1 cellular context compared by ENCODE assay signal in the genomic region with DNA sequence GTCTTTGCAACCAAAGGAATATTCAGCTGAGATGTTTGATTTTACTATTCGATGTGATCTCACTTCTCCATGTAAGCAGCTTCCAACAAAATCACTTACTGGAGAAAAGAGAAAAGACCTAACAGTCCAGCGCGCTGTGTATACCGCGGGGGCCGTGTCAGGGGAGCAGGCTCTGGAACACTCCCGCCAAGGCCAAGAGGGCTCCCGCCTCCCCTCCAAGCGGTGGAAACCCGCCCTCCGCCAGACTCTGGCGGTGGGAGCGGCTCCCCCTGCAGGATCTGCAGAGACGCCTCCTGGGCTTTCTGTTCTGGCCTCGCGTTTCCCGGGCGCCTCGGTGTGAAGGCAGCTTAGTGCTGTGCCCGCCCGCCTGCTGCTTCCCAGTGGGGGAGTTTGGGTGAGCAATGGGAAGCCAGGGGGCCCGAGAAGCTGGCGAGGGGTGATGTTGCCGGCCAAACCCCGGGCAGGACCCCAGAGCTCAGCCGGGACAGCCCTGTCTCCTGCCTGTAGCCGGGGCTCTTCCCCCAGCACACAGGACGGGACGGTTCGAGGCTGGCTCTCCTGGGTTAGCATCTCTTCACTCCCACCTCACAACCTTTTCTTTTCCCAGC.
A peak's percentile ranks its signal among the peaks of the same experiment; 100 is the strongest.
TF ChIP-seq lines count a peak whose summit lies in the region.

No MANE protein-coding gene starts in this region.

TF ChIP-seq in HepG2, 621 proteins besides CTCF, POLR2A, EP300 and RAD21 (continued from another document and continues in another):
- TF ChIP-seq, protein P1, sequence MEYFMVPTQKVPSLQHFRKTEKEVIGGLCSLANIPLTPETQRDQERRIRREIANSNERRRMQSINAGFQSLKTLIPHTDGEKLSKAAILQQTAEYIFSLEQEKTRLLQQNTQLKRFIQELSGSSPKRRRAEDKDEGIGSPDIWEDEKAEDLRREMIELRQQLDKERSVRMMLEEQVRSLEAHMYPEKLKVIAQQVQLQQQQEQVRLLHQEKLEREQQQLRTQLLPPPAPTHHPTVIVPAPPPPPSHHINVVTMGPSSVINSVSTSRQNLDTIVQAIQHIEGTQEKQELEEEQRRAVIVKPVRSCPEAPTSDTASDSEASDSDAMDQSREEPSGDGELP (IDR thresholded peaks at IDR 0.05; ENCODE audit: borderline replicate concordance, low read depth) = no peak
- TF ChIP-seq, protein P2, sequence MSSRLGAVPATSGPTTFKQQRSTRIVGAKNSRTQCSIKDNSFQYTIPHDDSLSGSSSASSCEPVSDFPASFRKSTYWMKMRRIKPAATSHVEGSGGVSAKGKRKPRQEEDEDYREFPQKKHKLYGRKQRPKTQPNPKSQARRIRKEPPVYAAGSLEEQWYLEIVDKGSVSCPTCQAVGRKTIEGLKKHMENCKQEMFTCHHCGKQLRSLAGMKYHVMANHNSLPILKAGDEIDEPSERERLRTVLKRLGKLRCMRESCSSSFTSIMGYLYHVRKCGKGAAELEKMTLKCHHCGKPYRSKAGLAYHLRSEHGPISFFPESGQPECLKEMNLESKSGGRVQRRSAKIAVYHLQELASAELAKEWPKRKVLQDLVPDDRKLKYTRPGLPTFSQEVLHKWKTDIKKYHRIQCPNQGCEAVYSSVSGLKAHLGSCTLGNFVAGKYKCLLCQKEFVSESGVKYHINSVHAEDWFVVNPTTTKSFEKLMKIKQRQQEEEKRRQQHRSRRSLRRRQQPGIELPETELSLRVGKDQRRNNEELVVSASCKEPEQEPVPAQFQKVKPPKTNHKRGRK (CRISPR knock-in tag; IDR thresholded peaks at IDR 0.05) = no peak
- TF ChIP-seq REPIN1 (CRISPR knock-in tag; IDR thresholded peaks at IDR 0.05; ENCODE audit: borderline replicate concordance, low read depth) = peak; percentile 27; the same call in 1 of the 2 replicates
- 0 out of 2 replicates have a peak, but pooled peaks have one; percentile 27 for TF ChIP-seq ERF (CRISPR knock-in tag; IDR thresholded peaks at IDR 0.05)
- TF ChIP-seq TBP (CRISPR knock-in tag; IDR thresholded peaks at IDR 0.05) = no peak
- TF ChIP-seq, protein P3, sequence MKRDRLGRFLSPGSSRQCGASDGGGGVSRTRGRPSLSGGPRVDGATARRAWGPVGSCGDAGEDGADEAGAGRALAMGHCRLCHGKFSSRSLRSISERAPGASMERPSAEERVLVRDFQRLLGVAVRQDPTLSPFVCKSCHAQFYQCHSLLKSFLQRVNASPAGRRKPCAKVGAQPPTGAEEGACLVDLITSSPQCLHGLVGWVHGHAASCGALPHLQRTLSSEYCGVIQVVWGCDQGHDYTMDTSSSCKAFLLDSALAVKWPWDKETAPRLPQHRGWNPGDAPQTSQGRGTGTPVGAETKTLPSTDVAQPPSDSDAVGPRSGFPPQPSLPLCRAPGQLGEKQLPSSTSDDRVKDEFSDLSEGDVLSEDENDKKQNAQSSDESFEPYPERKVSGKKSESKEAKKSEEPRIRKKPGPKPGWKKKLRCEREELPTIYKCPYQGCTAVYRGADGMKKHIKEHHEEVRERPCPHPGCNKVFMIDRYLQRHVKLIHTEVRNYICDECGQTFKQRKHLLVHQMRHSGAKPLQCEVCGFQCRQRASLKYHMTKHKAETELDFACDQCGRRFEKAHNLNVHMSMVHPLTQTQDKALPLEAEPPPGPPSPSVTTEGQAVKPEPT (CRISPR knock-in tag; IDR thresholded peaks at IDR 0.05; ENCODE audit: low read depth) = no peak
- no peak for TF ChIP-seq ZIK1 (CRISPR knock-in tag; IDR thresholded peaks at IDR 0.05; ENCODE audit: borderline replicate concordance, low read depth)
- TF ChIP-seq, protein P4, sequence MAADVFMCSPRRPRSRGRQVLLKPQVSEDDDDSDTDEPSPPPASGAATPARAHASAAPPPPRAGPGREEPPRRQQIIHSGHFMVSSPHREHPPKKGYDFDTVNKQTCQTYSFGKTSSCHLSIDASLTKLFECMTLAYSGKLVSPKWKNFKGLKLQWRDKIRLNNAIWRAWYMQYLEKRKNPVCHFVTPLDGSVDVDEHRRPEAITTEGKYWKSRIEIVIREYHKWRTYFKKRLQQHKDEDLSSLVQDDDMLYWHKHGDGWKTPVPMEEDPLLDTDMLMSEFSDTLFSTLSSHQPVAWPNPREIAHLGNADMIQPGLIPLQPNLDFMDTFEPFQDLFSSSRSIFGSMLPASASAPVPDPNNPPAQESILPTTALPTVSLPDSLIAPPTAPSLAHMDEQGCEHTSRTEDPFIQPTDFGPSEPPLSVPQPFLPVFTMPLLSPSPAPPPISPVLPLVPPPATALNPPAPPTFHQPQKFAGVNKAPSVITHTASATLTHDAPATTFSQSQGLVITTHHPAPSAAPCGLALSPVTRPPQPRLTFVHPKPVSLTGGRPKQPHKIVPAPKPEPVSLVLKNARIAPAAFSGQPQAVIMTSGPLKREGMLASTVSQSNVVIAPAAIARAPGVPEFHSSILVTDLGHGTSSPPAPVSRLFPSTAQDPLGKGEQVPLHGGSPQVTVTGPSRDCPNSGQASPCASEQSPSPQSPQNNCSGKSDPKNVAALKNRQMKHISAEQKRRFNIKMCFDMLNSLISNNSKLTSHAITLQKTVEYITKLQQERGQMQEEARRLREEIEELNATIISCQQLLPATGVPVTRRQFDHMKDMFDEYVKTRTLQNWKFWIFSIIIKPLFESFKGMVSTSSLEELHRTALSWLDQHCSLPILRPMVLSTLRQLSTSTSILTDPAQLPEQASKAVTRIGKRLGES (CRISPR knock-in tag; IDR thresholded peaks at IDR 0.05; ENCODE audit: borderline replicate concordance) = no peak
- no peak for TF ChIP-seq TMF1 (CRISPR knock-in tag; IDR thresholded peaks at IDR 0.05; ENCODE audit: low read depth)
- TF ChIP-seq, protein P5, sequence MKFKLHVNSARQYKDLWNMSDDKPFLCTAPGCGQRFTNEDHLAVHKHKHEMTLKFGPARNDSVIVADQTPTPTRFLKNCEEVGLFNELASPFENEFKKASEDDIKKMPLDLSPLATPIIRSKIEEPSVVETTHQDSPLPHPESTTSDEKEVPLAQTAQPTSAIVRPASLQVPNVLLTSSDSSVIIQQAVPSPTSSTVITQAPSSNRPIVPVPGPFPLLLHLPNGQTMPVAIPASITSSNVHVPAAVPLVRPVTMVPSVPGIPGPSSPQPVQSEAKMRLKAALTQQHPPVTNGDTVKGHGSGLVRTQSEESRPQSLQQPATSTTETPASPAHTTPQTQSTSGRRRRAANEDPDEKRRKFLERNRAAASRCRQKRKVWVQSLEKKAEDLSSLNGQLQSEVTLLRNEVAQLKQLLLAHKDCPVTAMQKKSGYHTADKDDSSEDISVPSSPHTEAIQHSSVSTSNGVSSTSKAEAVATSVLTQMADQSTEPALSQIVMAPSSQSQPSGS (CRISPR knock-in tag; IDR thresholded peaks at IDR 0.05) = no peak
- TF ChIP-seq, protein P6, sequence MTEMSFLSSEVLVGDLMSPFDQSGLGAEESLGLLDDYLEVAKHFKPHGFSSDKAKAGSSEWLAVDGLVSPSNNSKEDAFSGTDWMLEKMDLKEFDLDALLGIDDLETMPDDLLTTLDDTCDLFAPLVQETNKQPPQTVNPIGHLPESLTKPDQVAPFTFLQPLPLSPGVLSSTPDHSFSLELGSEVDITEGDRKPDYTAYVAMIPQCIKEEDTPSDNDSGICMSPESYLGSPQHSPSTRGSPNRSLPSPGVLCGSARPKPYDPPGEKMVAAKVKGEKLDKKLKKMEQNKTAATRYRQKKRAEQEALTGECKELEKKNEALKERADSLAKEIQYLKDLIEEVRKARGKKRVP (CRISPR knock-in tag; IDR thresholded peaks at IDR 0.05) = no peak
- no peak for TF ChIP-seq ZNF34 (CRISPR knock-in tag; IDR thresholded peaks at IDR 0.05; ENCODE audit: borderline replicate concordance)
- no peak; the same call in 1 of the 2 replicates for TF ChIP-seq NR2F6 (IDR thresholded peaks at IDR 0.05)
- peak; percentile 57; the same call in 1 of the 2 replicates for TF ChIP-seq NR2F6 (CRISPR knock-in tag; IDR thresholded peaks at IDR 0.05)
- peak; percentile 51; the same call in 1 of the 2 replicates for TF ChIP-seq HDAC1 (CRISPR knock-in tag; IDR thresholded peaks at IDR 0.05)
- TF ChIP-seq, protein P7, sequence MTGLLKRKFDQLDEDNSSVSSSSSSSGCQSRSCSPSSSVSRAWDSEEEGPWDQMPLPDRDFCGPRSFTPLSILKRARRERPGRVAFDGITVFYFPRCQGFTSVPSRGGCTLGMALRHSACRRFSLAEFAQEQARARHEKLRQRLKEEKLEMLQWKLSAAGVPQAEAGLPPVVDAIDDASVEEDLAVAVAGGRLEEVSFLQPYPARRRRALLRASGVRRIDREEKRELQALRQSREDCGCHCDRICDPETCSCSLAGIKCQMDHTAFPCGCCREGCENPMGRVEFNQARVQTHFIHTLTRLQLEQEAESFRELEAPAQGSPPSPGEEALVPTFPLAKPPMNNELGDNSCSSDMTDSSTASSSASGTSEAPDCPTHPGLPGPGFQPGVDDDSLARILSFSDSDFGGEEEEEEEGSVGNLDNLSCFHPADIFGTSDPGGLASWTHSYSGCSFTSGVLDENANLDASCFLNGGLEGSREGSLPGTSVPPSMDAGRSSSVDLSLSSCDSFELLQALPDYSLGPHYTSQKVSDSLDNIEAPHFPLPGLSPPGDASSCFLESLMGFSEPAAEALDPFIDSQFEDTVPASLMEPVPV (CRISPR knock-in tag; IDR thresholded peaks at IDR 0.05) = peak; percentile 47; the same call in 1 of the 2 replicates
- TF ChIP-seq, protein P8, sequence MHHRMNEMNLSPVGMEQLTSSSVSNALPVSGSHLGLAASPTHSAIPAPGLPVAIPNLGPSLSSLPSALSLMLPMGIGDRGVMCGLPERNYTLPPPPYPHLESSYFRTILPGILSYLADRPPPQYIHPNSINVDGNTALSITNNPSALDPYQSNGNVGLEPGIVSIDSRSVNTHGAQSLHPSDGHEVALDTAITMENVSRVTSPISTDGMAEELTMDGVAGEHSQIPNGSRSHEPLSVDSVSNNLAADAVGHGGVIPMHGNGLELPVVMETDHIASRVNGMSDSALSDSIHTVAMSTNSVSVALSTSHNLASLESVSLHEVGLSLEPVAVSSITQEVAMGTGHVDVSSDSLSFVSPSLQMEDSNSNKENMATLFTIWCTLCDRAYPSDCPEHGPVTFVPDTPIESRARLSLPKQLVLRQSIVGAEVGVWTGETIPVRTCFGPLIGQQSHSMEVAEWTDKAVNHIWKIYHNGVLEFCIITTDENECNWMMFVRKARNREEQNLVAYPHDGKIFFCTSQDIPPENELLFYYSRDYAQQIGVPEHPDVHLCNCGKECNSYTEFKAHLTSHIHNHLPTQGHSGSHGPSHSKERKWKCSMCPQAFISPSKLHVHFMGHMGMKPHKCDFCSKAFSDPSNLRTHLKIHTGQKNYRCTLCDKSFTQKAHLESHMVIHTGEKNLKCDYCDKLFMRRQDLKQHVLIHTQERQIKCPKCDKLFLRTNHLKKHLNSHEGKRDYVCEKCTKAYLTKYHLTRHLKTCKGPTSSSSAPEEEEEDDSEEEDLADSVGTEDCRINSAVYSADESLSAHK (CRISPR knock-in tag; IDR thresholded peaks at IDR 0.05; ENCODE audit: borderline replicate concordance) = no peak
- TF ChIP-seq, protein P9, sequence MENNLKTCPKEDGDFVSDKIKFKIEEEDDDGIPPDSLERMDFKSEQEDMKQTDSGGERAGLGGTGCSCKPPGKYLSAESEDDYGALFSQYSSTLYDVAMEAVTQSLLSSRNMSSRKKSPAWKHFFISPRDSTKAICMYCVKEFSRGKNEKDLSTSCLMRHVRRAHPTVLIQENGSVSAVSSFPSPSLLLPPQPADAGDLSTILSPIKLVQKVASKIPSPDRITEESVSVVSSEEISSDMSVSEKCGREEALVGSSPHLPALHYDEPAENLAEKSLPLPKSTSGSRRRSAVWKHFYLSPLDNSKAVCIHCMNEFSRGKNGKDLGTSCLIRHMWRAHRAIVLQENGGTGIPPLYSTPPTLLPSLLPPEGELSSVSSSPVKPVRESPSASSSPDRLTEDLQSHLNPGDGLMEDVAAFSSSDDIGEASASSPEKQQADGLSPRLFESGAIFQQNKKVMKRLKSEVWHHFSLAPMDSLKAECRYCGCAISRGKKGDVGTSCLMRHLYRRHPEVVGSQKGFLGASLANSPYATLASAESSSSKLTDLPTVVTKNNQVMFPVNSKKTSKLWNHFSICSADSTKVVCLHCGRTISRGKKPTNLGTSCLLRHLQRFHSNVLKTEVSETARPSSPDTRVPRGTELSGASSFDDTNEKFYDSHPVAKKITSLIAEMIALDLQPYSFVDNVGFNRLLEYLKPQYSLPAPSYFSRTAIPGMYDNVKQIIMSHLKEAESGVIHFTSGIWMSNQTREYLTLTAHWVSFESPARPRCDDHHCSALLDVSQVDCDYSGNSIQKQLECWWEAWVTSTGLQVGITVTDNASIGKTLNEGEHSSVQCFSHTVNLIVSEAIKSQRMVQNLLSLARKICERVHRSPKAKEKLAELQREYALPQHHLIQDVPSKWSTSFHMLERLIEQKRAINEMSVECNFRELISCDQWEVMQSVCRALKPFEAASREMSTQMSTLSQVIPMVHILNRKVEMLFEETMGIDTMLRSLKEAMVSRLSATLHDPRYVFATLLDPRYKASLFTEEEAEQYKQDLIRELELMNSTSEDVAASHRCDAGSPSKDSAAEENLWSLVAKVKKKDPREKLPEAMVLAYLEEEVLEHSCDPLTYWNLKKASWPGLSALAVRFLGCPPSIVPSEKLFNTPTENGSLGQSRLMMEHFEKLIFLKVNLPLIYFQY (CRISPR knock-in tag; IDR thresholded peaks at IDR 0.05; ENCODE audit: borderline replicate concordance) = no peak
- no peak for TF ChIP-seq ZNF766 (CRISPR knock-in tag; IDR thresholded peaks at IDR 0.05; ENCODE audit: borderline replicate concordance)
- no peak for TF ChIP-seq KDM1A (CRISPR knock-in tag; IDR thresholded peaks at IDR 0.05)
- TF ChIP-seq ATF7-NPFF (CRISPR knock-in tag; IDR thresholded peaks at IDR 0.05; ENCODE audit: low read depth) = no peak
- TF ChIP-seq GATAD2A (CRISPR knock-in tag; IDR thresholded peaks at IDR 0.05) = peak; percentile 55; the same call in 1 of the 2 replicates
- TF ChIP-seq, protein P10, sequence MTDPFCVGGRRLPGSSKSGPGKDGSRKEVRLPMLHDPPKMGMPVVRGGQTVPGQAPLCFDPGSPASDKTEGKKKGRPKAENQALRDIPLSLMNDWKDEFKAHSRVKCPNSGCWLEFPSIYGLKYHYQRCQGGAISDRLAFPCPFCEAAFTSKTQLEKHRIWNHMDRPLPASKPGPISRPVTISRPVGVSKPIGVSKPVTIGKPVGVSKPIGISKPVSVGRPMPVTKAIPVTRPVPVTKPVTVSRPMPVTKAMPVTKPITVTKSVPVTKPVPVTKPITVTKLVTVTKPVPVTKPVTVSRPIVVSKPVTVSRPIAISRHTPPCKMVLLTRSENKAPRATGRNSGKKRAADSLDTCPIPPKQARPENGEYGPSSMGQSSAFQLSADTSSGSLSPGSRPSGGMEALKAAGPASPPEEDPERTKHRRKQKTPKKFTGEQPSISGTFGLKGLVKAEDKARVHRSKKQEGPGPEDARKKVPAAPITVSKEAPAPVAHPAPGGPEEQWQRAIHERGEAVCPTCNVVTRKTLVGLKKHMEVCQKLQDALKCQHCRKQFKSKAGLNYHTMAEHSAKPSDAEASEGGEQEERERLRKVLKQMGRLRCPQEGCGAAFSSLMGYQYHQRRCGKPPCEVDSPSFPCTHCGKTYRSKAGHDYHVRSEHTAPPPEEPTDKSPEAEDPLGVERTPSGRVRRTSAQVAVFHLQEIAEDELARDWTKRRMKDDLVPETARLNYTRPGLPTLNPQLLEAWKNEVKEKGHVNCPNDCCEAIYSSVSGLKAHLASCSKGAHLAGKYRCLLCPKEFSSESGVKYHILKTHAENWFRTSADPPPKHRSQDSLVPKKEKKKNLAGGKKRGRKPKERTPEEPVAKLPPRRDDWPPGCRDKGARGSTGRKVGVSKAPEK (CRISPR knock-in tag; IDR thresholded peaks at IDR 0.05; ENCODE audit: borderline replicate concordance) = no peak
- TF ChIP-seq ZNF143 (CRISPR knock-in tag; IDR thresholded peaks at IDR 0.05) = no peak
- no peak for TF ChIP-seq PAX8 (CRISPR knock-in tag; IDR thresholded peaks at IDR 0.05; ENCODE audit: borderline replicate concordance)
- TF ChIP-seq SRSF1 (optimal IDR thresholded peaks at IDR 0.05; ENCODE audit: low read depth, low read length) = no peak
- TF ChIP-seq ATAD3A (CRISPR knock-in tag; IDR thresholded peaks at IDR 0.05) = no peak
- TF ChIP-seq ARHGAP35 (CRISPR knock-in tag; IDR thresholded peaks at IDR 0.05; ENCODE audit: borderline replicate concordance) = no peak
- no peak for TF ChIP-seq TBL1XR1 (IDR thresholded peaks at IDR 0.05; ENCODE audit: borderline replicate concordance, low read length, partially characterized antibody)
- no peak for TF ChIP-seq ZNF282 (IDR thresholded peaks at IDR 0.05; ENCODE audit: partially characterized antibody)
- TF ChIP-seq KLF11 (CRISPR knock-in tag; IDR thresholded peaks at IDR 0.05) = no peak
- no peak for TF ChIP-seq MAFK (conservative IDR thresholded peaks at IDR 0.05 in 1 of 2, IDR thresholded peaks at IDR 0.05 in 1 of 2; ENCODE audit: low read length in 2 of 2)
